Comparison of ENCODE assay signal across 29 cellular contexts in genomic region chr9:97845130-97845529, GRCh38. TPM values are rescaled to one million over a fixed set of nuclear protein-coding genes. Genes with fewer than 3 reads are reported as not detected.
DNase-seq lines count a peak whose midpoint lies in the region; ATAC-seq and TF ChIP-seq lines count a peak whose summit lies in the region.
"Had no signal": no experiment of that assay in that cellular context is flagged by ENCODE, and none has a peak within 500 bp of the region (broad histone marks: within the 10 kb centered on the region; RNA-seq: fewer than 3 reads in every experiment).

No MANE protein-coding gene starts in this region.

- BruUV-seq in mammary epithelial cell (replicated peaks; lab: Mats Ljungman, UMichigan) = no TSS peak
- no TSS peak for BruUV-seq in OCI-LY7 (replicated peaks; lab: Mats Ljungman, UMichigan)

- TF ChIP-seq CTCF in LNCaP clone FGC (IDR thresholded peaks at IDR 0.05; ENCODE audit: control insufficient read depth, extremely low read depth, insufficient read depth) = peak; percentile 23; the same call in 1 of the 2 replicates
- no peak for TF ChIP-seq CTCF in mammary epithelial cell (conservative IDR thresholded peaks at IDR 0.05 in 1 of 2, IDR thresholded peaks at IDR 0.05 in 1 of 2; ENCODE audit: extremely low read depth in 1 of 2, insufficient read depth in 1 of 2, low read depth in 1 of 2, low read length in 2 of 2)
- TF ChIP-seq CTCF in heart right ventricle (IDR thresholded peaks at IDR 0.05) = no peak
- TF ChIP-seq CTCF in OCI-LY7 (conservative IDR thresholded peaks at IDR 0.05; ENCODE audit: low read length) = no peak

- no peaks in the 10 kb centered on the region for H4K20me1 ChIP-seq in mammary epithelial cell (ENCODE audit: insufficient read depth, low read length)
- H4K20me1 ChIP-seq in OCI-LY7 (ENCODE audit: insufficient read depth, low read length) = no peaks in the 10 kb centered on the region

- no peak for ATAC-seq in heart right ventricle
- ATAC-seq: left cardiac atrium, WTC11 had no signal

- H2AFZ ChIP-seq in mammary epithelial cell (ENCODE audit: low read depth, low read length) (no peak overlapping the region), OCI-LY7 (ENCODE audit: low read length) (no peak overlapping the region)
- H2AFZ ChIP-seq: neural progenitor cell had no signal

- no peaks in the 10 kb centered on the region for H3K79me2 ChIP-seq in mammary epithelial cell (ENCODE audit: insufficient read depth, low read length)
- no peaks in the 10 kb centered on the region for H3K79me2 ChIP-seq in OCI-LY7 (ENCODE audit: insufficient read depth, low read depth, low read length)

- CTCF ChIA-PET in mammary epithelial cell (lab: Charles Lee; ENCODE audit: low non-redundant PET) (no interaction called here), OCI-LY7 (lab: Charles Lee; ENCODE audit: unreplicated experiment) (no interaction called here)

- H3K27ac ChIP-seq in mammary epithelial cell (ENCODE audit: insufficient read depth, low read depth, low read length) (no peak overlapping the region), heart right ventricle (no peak overlapping the region), OCI-LY7 (ENCODE audit: low read depth, low read length, poor library complexity, severe bottlenecking) (no peak overlapping the region)
- H3K27ac ChIP-seq: neural progenitor cell, SJCRH30, testis, vagina had no signal

- in situ Hi-C loops in mammary epithelial cell (cut with MboI; ENCODE audit: low sequenced_read_pairs in 2 of 2) = no loop called here

- H3K27me3 ChIP-seq in mammary epithelial cell (ENCODE audit: insufficient read depth, low read length) = peaks cover 30% of the 10 kb centered on the region
- peaks cover 12 to 100% (median 93%) of the 10 kb centered on the region in 7 donors for H3K27me3 ChIP-seq in heart right ventricle
- H3K27me3 ChIP-seq: testis, vagina had no signal

- POLR2A ChIA-PET in OCI-LY7 (lab: Charles Lee) = no interaction called here

- dilution Hi-C loops in mammary epithelial cell (cut with HindIII; ENCODE audit: low sequenced_read_pairs) = no loop called here

- H3K9me2 ChIP-seq in OCI-LY7 (ENCODE audit: insufficient read depth, low read length) = no peaks in the 10 kb centered on the region

- no peaks in the 10 kb centered on the region for H3K36me3 ChIP-seq in mammary epithelial cell (ENCODE audit: insufficient read depth, low read length)
- H3K36me3 ChIP-seq in heart right ventricle = no peaks in the 10 kb centered on the region
- H3K36me3 ChIP-seq in OCI-LY7 (ENCODE audit: insufficient read depth, low read length) = no peaks in the 10 kb centered on the region
- H3K36me3 ChIP-seq: neural progenitor cell, SJCRH30, vagina had no signal

- H3K9me3 ChIP-seq in mammary epithelial cell (replicated peaks; ENCODE audit: insufficient read depth, low read length) = no peaks in the 10 kb centered on the region
- H3K9me3 ChIP-seq in heart right ventricle = no peaks in the 10 kb centered on the region
- H3K9me3 ChIP-seq in OCI-LY7 (ENCODE audit: low read length) = no peaks in the 10 kb centered on the region
- H3K9me3 ChIP-seq: SJCRH30, testis, vagina had no signal

- intact Hi-C loops in mammary epithelial cell (cut with micrococcal nuclease) = no loop called here
- intact Hi-C loops in heart right ventricle (cut with DNase I) = no loop called here
- intact Hi-C loops in OCI-LY7 (cut with micrococcal nuclease; ENCODE audit: unreplicated experiment) = no loop called here

- H3K4me3 ChIP-seq in LNCaP clone FGC (ENCODE audit: low read depth, low read length) (no peak overlapping the region), mammary epithelial cell (replicated peaks in 1 of 3; ENCODE audit: insufficient read depth in 1 of 3, low read depth in 2 of 3, low read length in 3 of 3) (no peak overlapping the region), skeletal muscle cell (ENCODE audit: low read depth, low read length) (no peak overlapping the region), heart right ventricle (no peak overlapping the region), OCI-LY7 (ENCODE audit: low read depth, low read length, poor library complexity, severe bottlenecking) (no peak overlapping the region)
- H3K4me3 ChIP-seq: neural progenitor cell, SJCRH30, testis, vagina had no signal

- H3K4me2 ChIP-seq in mammary epithelial cell (ENCODE audit: insufficient read depth, low read depth, low read length) = no peak overlapping the region
- H3K4me2 ChIP-seq in OCI-LY7 (ENCODE audit: low read length) = no peak overlapping the region
- H3K4me2 ChIP-seq: neural progenitor cell had no signal

- H3K4me1 ChIP-seq in mammary epithelial cell (ENCODE audit: insufficient read depth, low read length) (peaks cover 12% of the 10 kb centered on the region), heart right ventricle (peaks cover 0 to 15% (median 12%) of the 10 kb centered on the region in 9 donors), OCI-LY7 (ENCODE audit: insufficient read depth, low read length, poor library complexity, severe bottlenecking) (no peaks in the 10 kb centered on the region)
- H3K4me1 ChIP-seq: SJCRH30 had no signal

- no peak overlapping the region for H3K9ac ChIP-seq in mammary epithelial cell (ENCODE audit: insufficient read depth, low read length)
- H3K9ac ChIP-seq: neural progenitor cell had no signal

- DNase-seq in EL (peak; percentile 71), LNCaP clone FGC (ENCODE audit: low read depth) (peak; percentile 56), mammary epithelial cell (peak; percentile 50), skeletal muscle cell (ENCODE audit: low read depth) (peak; percentile 2), NCI-H1694 treated with DMSO at 0.1 percent for 48 hours (lab: John Stamatoyannopoulos, UW) (no peak), NCI-H146 (lab: John Stamatoyannopoulos, UW) (no peak), heart right ventricle (no peak), OCI-LY7 (ENCODE audit: low spot score) (no peak)
- DNase-seq: activated CD4-positive, alpha-beta T cell treated with anti-CD3 and anti-CD28 coated beads, Interleukin-2, amount 50 U/mL, for 1 hour; activated T-cell treated with anti-CD3 and anti-CD28 coated beads, Interleukin-2, amount 50 U/mL, for 48 hours; CD4-positive, CD25-positive, alpha-beta regulatory T cell; effector CD4-positive, alpha-beta T cell; GDM1; glutamatergic neuron; Karpas-422; left cardiac atrium; NCI-H1048; NCI-H187; NCI-H526 treated with DMSO at 0.1 percent for 48 hours; stimulated activated naive CD4-positive, alpha-beta T cell treated with Interleukin-2 at 50 U/mL for 16 hours; T1000; testis had no signal

- WGBS in mammary epithelial cell (ENCODE audit: low coverage, missing lambda C conversion rate) = 93% methylated on average over 1 of the region's 2 CpGs
- WGBS in heart right ventricle, 2 donors = 68 to 75% methylated on average over 2 of the region's 2 CpGs

RNA-seq across cellular contexts. Expression of gene FOXE1, which starts 7.9 kb away (rescaled TPM):
- total RNA-seq in mammary epithelial cell = under 1 TPM in 1 of 2 donors, not detected in 1; 0.38 TPM
- polyA plus RNA-seq in mammary epithelial cell = 0.11 TPM
- polyA minus RNA-seq in mammary epithelial cell = 0.78 TPM
- not detected for total RNA-seq in heart right ventricle
- not detected for polyA plus RNA-seq in heart right ventricle
- not detected in 2 replicates for total RNA-seq in OCI-LY7 (2014; rRNA removed; shearing (Covaris generic))
- total RNA-seq in OCI-LY7 (2022) = not detected in 2 replicates
- total RNA-seq: CD4-positive, CD25-positive, alpha-beta regulatory T cell; left cardiac atrium; lung microvascular endothelial cell; posterior vena cava; RPMI7951; SJCRH30 had no signal
- polyA plus RNA-seq: CD4-positive, CD25-positive, alpha-beta regulatory T cell had no signal

Comparison
In these comparisons a context has a peak if more than half of its experiments do, and no peak if none do; other contexts are left out.
1. DNase-seq: peak in EL (single experiment), LNCaP clone FGC (single experiment), mammary epithelial cell (single experiment) and skeletal muscle cell (single experiment); none in NCI-H1694 treated with DMSO at 0.1 percent for 48 hours (single experiment), NCI-H146 (single experiment), heart right ventricle (0 of 2) and OCI-LY7 (single experiment).